ENCODE assay signal across 22 cellular contexts in genomic region chr10:71651953-71652352, GRCh38.
"Had no signal": no experiment of that assay in that cellular context is flagged by ENCODE, and none has a peak within 500 bp of the region (broad histone marks: within the 10 kb centered on the region; RNA-seq: fewer than 3 reads in every experiment).

No MANE protein-coding gene starts in this region.

- H3K9me3 ChIP-seq: Peyer's patch, SK-N-SH had no signal

- H3K4me3 Mint-ChIP-seq: T-cell; T-helper 1 cell treated with Interleukin-12 subunit alpha and Interleukin-12 subunit beta and Interleukin-4 antibody, amounts not matched to agents 30 μg/mL and 1 μg/mL, for 36 hours had no signal

- FAIRE-seq: HepG2 had no signal

- H3K27ac ChIP-seq: KMS-11, PC-9, Peyer's patch had no signal

- ATAC-seq: HepG2, T-cell had no signal

- H3K4me3 ChIP-seq: PC-9, Peyer's patch had no signal

- H3K9ac ChIP-seq: KMS-11, SK-N-SH had no signal

- H3K9me2 ChIP-seq: SK-N-SH had no signal

- H3K9me3 Mint-ChIP-seq: T-cell; T-helper 1 cell treated with Interleukin-12 subunit alpha and Interleukin-12 subunit beta and Interleukin-4 antibody, amounts not matched to agents 30 μg/mL and 1 μg/mL, for 36 hours had no signal

- H3K4me2 ChIP-seq: KMS-11, PC-9, SK-N-SH had no signal

- H3K36me3 Mint-ChIP-seq: T-cell had no signal

- H3K36me3 ChIP-seq: Peyer's patch had no signal

- H3K27me3 ChIP-seq: Peyer's patch had no signal

- DNase-seq: IMR-90, Kasumi-1, MM.1S, NCI-H1092 treated with DMSO at 0.1 percent for 48 hours, NCI-H1436, NCI-H187, NCI-H2029, NCI-H2171 treated with DMSO at 0.1 percent for 48 hours, NCI-H345, NCI-H446 treated with DMSO at 0.1 percent for 48 hours, NCI-H510A treated with DMSO at 0.1 percent for 48 hours, NCI-H526 treated with DMSO at 0.1 percent for 48 hours, NCI-H748 treated with DMSO at 0.1 percent for 48 hours, PC-9, Peyer's patch, SHP77, SK-N-SH, SW 1271, T-cell had no signal

- H2AFZ ChIP-seq: PC-9 had no signal

- H3K27ac Mint-ChIP-seq: T-cell; T-helper 1 cell treated with Interleukin-12 subunit alpha and Interleukin-12 subunit beta and Interleukin-4 antibody, amounts not matched to agents 30 μg/mL and 1 μg/mL, for 36 hours had no signal
